15 cellular contexts compared by ENCODE assay signal in genomic region chr3:30598663-30599545, GRCh38. TPM values are rescaled to one million over a fixed set of nuclear protein-coding genes. Genes with fewer than 3 reads are reported as not detected.
DNase-seq lines count a peak whose midpoint lies in the region; ATAC-seq, FAIRE-seq and TF ChIP-seq lines count a peak whose summit lies in the region.
"Had no signal": no experiment of that assay in that cellular context is flagged by ENCODE, and none has a peak within 500 bp of the region (broad histone marks: within the 10 kb centered on the region; RNA-seq: fewer than 3 reads in every experiment).

No MANE protein-coding gene starts in this region.

- ATAC-seq in GM18511 (IDR thresholded peaks at IDR 0.05; ENCODE audit: unreplicated experiment) (peak; percentile 45), T-cell (replicated peaks in 1 of 4) (peak; percentile 42 to 72 (median 52)), HepG2 (no peak)
- ATAC-seq: gastrocnemius medialis had no signal

- TF ChIP-seq EP300 in HepG2 (IDR thresholded peaks at IDR 0.05; ENCODE audit: low read depth in 2 of 2, low read length in 2 of 2) (no peak), HepG2 (CRISPR knock-in tag; IDR thresholded peaks at IDR 0.05; ENCODE audit: borderline replicate concordance) (no peak), sigmoid colon (IDR thresholded peaks at IDR 0.05) (no peak)

- POLR2A ChIA-PET in T-cell (lab: Charles Lee), result interaction anchor here in 1 of 2 donors (0.6 kb wide), 1 partner anchor 15 kb away, joined by 4 read pairs; no protein-coding TSS in a partner anchor
- POLR2A ChIA-PET in HepG2 (lab: Yijun Ruan, JAX), result interaction anchor here (2.0 to 3.1 kb wide), 2 partner anchors 8 to 340 kb away, joined by 10 to 42 read pairs; partner anchors contain the start of gene TGFBR2

- peaks cover 0 to 8% (median 3%) of the 10 kb centered on the region in 3 donors for H3K9me3 Mint-ChIP-seq in T-cell

- no peak for TF ChIP-seq RAD21 in HepG2 (CRISPR knock-in tag; IDR thresholded peaks at IDR 0.05)

- no peaks in the 10 kb centered on the region for H3K36me3 ChIP-seq in ACC112 (ENCODE audit: insufficient read depth, low read length)
- no peaks in the 10 kb centered on the region for H3K36me3 ChIP-seq in HepG2 (replicated peaks in 1 of 2; ENCODE audit: control insufficient read depth in 1 of 2, insufficient read depth in 2 of 2, low read length in 2 of 2)
- H3K36me3 ChIP-seq in HAP-1 (replicated peaks), result no peaks in the 10 kb centered on the region
- no peaks in the 10 kb centered on the region for H3K36me3 ChIP-seq in sigmoid colon
- H3K36me3 ChIP-seq: gastrocnemius medialis, Peyer's patch had no signal

- peaks cover 43 to 50% (median 50%) of the 10 kb centered on the region in 3 donors for H3K4me1 Mint-ChIP-seq in T-cell

- H3K4me3 Mint-ChIP-seq in T-cell, result peak overlapping the region in 1 of 3 donors; percentile 24

- no peak overlapping the region for H3K27ac ChIP-seq in ACC112 (ENCODE audit: low read depth, low read length)
- H3K27ac ChIP-seq in HepG2 (ENCODE audit: extremely low read length, insufficient read depth, low read length), result peak overlapping the region; percentile 98
- H3K27ac ChIP-seq in sigmoid colon, result no peak overlapping the region
- H3K27ac ChIP-seq: gastrocnemius medialis had no signal

- no peak for FAIRE-seq in HepG2 (lab: Jason Lieb, UNC)
- FAIRE-seq: HTR-8/SVneo, islet of Langerhans had no signal

- H3K79me2 ChIP-seq in ACC112 (ENCODE audit: control insufficient read depth, insufficient read depth, low read length, unreplicated experiment), result no peaks in the 10 kb centered on the region
- peaks cover 42% of the 10 kb centered on the region for H3K79me2 ChIP-seq in HepG2 (ENCODE audit: insufficient read depth, low read length)

- H3K4me1 ChIP-seq in ACC112 (ENCODE audit: control insufficient read depth, insufficient read depth, low read length, unreplicated experiment), result peaks cover 36% of the 10 kb centered on the region
- peaks cover 90% of the 10 kb centered on the region for H3K4me1 ChIP-seq in HepG2 (ENCODE audit: insufficient read depth, low read length)
- H3K4me1 ChIP-seq in HAP-1, result peaks cover 25% of the 10 kb centered on the region
- peaks cover 0 to 17% (median 16%) of the 10 kb centered on the region in 4 donors for H3K4me1 ChIP-seq in sigmoid colon

- TF ChIP-seq POLR2A in HepG2 (IDR thresholded peaks at IDR 0.05; ENCODE audit: insufficient read depth in 1 of 2, low read depth in 2 of 2, low read length in 2 of 2), result no peak
- TF ChIP-seq POLR2A in sigmoid colon (IDR thresholded peaks at IDR 0.05), result no peak

- DNase-seq in T-cell (no peak), HepG2 (ENCODE audit: low spot score) (no peak), HAP-1 (ENCODE audit: low spot score in 2 of 2) (no peak), sigmoid colon (no peak), DMS153 (lab: John Stamatoyannopoulos, UW) (no peak), NOMO-1 treated with dmso at 0.1 percent for 144 hours (lab: John Stamatoyannopoulos, UW; ENCODE audit: unreplicated experiment) (no peak)
- DNase-seq: gastrocnemius medialis; NCI-H1105; NCI-H226; Peyer's patch; stimulated activated CD4-positive, alpha-beta T cell treated with anti-CD3 and anti-CD28 coated beads, Interleukin-4, amount 100 ng/mL, for 1 hour had no signal

- no peak overlapping the region for H3K4me2 ChIP-seq in HepG2 (ENCODE audit: low read depth, low read length)

- H2AFZ ChIP-seq in ACC112 (ENCODE audit: low read length, unreplicated experiment), result peak overlapping the region; percentile 14
- no peak overlapping the region for H2AFZ ChIP-seq in HepG2 (ENCODE audit: low read length)

- no peaks in the 10 kb centered on the region for H3K27me3 Mint-ChIP-seq in T-cell

- in situ Hi-C loops in HepG2 (cut with HindIII; ENCODE audit: extremely low pct_ligation_motif_present, low pct_unique_long_range_greater_than_20kb), result no loop called here
- in situ Hi-C loops in HAP-1 (cut with MboI; ENCODE audit: low sequenced_read_pairs), result no loop called here

- WGBS in HepG2 (ENCODE audit: low lambda C conversion rate), result 97% methylated on average over 3 of the region's 3 CpGs
- 65 to 89% methylated on average over 3 of the region's 3 CpGs for WGBS in sigmoid colon, 2 donors

- H3K36me3 Mint-ChIP-seq in T-cell, result no peaks in the 10 kb centered on the region

- H4K20me1 ChIP-seq in HepG2 (ENCODE audit: insufficient read depth, low read length), result no peaks in the 10 kb centered on the region

- H3K9me3 ChIP-seq in HepG2 (ENCODE audit: low read length) (no peaks in the 10 kb centered on the region), HAP-1 (no peaks in the 10 kb centered on the region), sigmoid colon (no peaks in the 10 kb centered on the region)
- H3K9me3 ChIP-seq: gastrocnemius medialis, Peyer's patch had no signal

- TF ChIP-seq CTCF in HepG2 (CRISPR knock-in tag; IDR thresholded peaks at IDR 0.05) (no peak), sigmoid colon (IDR thresholded peaks at IDR 0.05) (no peak)

- CTCF ChIA-PET in T-cell (lab: Charles Lee), result interaction anchor here (0.6 kb wide), 3 partner anchors 82 to 1306 kb away, joined by 3 to 4 read pairs (median 4); no protein-coding TSS in a partner anchor
- CTCF ChIA-PET in HepG2 (lab: Yijun Ruan, JAX; ENCODE audit: low intra/inter-chr PET ratio, low total read pairs), result no interaction called here

- H3K27me3 ChIP-seq in ACC112 (ENCODE audit: insufficient read depth, low read length) (no peaks in the 10 kb centered on the region), HepG2 (ENCODE audit: control insufficient read depth in 1 of 2, insufficient read depth in 2 of 2, low read length in 2 of 2) (no peaks in the 10 kb centered on the region), HAP-1 (ENCODE audit: low read depth) (no peaks in the 10 kb centered on the region), sigmoid colon (no peaks in the 10 kb centered on the region)
- H3K27me3 ChIP-seq: gastrocnemius medialis, Peyer's patch had no signal

- peak overlapping the region; percentile 37; the same call in 1 of the 2 replicates for H3K9ac ChIP-seq in HepG2 (ENCODE audit: insufficient read depth, low read depth, low read length)

- intact Hi-C loops in HepG2 (cut with micrococcal nuclease; ENCODE audit: unreplicated experiment), result no loop called here
- intact Hi-C loops in sigmoid colon (cut with DNase I), result no loop called here

- H3K4me3 ChIP-seq in ACC112 (ENCODE audit: low read depth, low read length) (no peak overlapping the region), HepG2 (replicated peaks in 1 of 3; ENCODE audit: insufficient read depth in 1 of 3, low read depth in 2 of 3, low read length in 3 of 3) (no peak overlapping the region), HAP-1 (no peak overlapping the region), sigmoid colon (no peak overlapping the region)
- H3K4me3 ChIP-seq: gastrocnemius medialis, Peyer's patch had no signal

- no TSS peak for BruUV-seq in HepG2 (replicated peaks; lab: Mats Ljungman, UMichigan)

- H3K27ac Mint-ChIP-seq in T-cell, result peak overlapping the region; percentile 66 to 72

TF ChIP-seq in HepG2, 621 proteins besides CTCF, POLR2A, EP300 and RAD21:
- TF ChIP-seq KMT2B (CRISPR knock-in tag; IDR thresholded peaks at IDR 0.05), result no peak
- 0 out of 2 replicates have a peak, but pooled peaks have one; percentile 2 for TF ChIP-seq GATAD2A (CRISPR knock-in tag; IDR thresholded peaks at IDR 0.05)

RNA-seq across cellular contexts. Expression of gene TGFBR2, which starts 7.5 kb away (rescaled TPM):
- 100 to 1,000 TPM; 114 to 145 (median 127) TPM for total RNA-seq in T-cell
- 68.1 and 82.2 TPM in 2 replicates for total RNA-seq in HepG2 (2016; rRNA removed; fragmentation: Illumina TruSeq; extraction: Trizol)
- total RNA-seq in HepG2 (2016; cell fraction: cytosol; rRNA removed; fragmentation: Illumina TruSeq; extraction: Trizol; ENCODE audit: low read depth), result 25.9 and 27.4 TPM in 2 replicates
- total RNA-seq in HepG2 (2016; cell fraction: insoluble cytoplasmic fraction; rRNA removed; fragmentation: Illumina TruSeq; extraction: Trizol), result 66.0 and 82.3 TPM in 2 replicates
- total RNA-seq in HepG2 (2016; cell fraction: membrane; rRNA removed; fragmentation: Illumina TruSeq; extraction: Trizol), result 67.6 and 68.8 TPM in 2 replicates
- total RNA-seq in HepG2 (2016; cell fraction: nucleus; rRNA removed; fragmentation: Illumina TruSeq; extraction: Trizol), result 134 and 135 TPM in 2 replicates
- polyA plus RNA-seq in HepG2 (2011; rRNA removed), result 187 and 204 TPM in 2 replicates
- 141 and 194 TPM in 2 replicates for polyA plus RNA-seq in HepG2 (2011; cell fraction: cytosol; rRNA removed)
- 105 and 123 TPM in 2 replicates for polyA plus RNA-seq in HepG2 (2011; cell fraction: nucleus; rRNA removed)
- polyA plus RNA-seq in HepG2 (2012), result 125 and 162 TPM in 2 replicates
- 8.6 and 9.7 TPM in 2 replicates for polyA plus RNA-seq in HepG2 (2016; cell fraction: cytosol; fragmentation: Illumina TruSeq; extraction: Trizol; ENCODE audit: low read depth)
- 68.0 and 70.0 TPM in 2 replicates for polyA plus RNA-seq in HepG2 (2016; cell fraction: insoluble cytoplasmic fraction; fragmentation: Illumina TruSeq; extraction: Trizol; ENCODE audit: low read depth)
- polyA plus RNA-seq in HepG2 (2016; cell fraction: membrane; fragmentation: Illumina TruSeq; extraction: Trizol; ENCODE audit: low read depth), result 38.2 and 38.9 TPM in 2 replicates
- 134 and 138 TPM in 2 replicates for polyA plus RNA-seq in HepG2 (2016; cell fraction: nucleus; fragmentation: Illumina TruSeq; extraction: Trizol; ENCODE audit: insufficient read depth, low read depth)
- polyA minus RNA-seq in HepG2 (2011; rRNA and poly(A)+ RNA removed; ENCODE audit: low replicate concordance), result 24.1 and 399 TPM in 2 replicates
- polyA minus RNA-seq in HepG2 (2011; cell fraction: cytosol; rRNA and poly(A)+ RNA removed), result 188 and 237 TPM in 2 replicates
- 353 and 432 TPM in 2 replicates for polyA minus RNA-seq in HepG2 (2011; cell fraction: nucleus; rRNA and poly(A)+ RNA removed)
- 100 to 1,000 TPM; 215 to 243 (median 234) TPM for total RNA-seq in sigmoid colon
- polyA plus RNA-seq in sigmoid colon, result 10 to 100 TPM in 2 of 3 donors, 1 to 10 TPM in 1; 9.9 to 56.4 (median 32.4) TPM
